In the genomic region with DNA sequence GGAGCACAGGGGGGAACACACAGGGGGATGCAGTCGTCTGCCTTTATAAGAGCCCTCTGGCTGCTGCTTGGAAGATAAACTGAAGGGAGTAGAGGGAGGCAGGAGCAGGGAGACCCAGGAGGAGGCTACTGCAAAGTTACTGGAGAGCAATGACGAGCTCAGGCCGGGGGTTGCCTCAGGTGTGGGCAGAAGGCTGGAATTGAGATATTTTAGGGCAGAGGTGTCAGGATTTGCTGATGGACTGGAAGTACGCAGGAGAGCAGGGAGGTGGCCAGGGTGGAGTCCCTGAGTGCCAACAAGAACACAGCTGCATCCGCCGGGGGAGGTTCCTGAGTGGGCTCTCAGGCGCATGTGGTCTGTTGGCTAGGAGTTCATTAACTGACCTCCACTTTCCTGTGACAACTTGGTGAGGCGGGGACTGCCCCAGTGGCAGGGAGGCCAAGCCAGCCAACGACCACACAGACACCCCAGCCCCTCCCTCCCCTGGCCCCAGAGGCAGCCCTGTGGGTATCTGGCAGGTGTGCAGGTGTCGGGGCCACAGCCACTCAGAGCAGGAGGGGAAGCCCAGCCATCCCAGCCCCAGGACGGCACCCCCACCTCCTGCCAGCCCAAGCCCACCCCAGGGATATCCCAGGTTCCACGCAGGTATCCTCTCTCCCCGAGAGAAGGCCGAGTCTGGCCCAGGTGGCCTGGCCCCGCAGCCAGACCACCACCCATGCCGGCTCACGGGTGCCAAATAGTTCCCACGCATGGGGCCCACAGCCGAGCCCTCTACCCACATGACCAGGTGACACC, we compare ENCODE assay signal across 13 cellular contexts.
A peak's percentile ranks its signal among the peaks of the same experiment; 100 is the strongest.
DNase-seq lines count a peak whose midpoint lies in the region; ATAC-seq and TF ChIP-seq lines count a peak whose summit lies in the region.
"Had no signal": no experiment of that assay in that cellular context is flagged by ENCODE, and none has a peak within 500 bp of the region (broad histone marks: within the 10 kb centered on the region; RNA-seq: fewer than 3 reads in every experiment).

No MANE protein-coding gene starts in this region.

- ATAC-seq in CD8-positive, alpha-beta T cell = no peak
- peak; percentile 59 for ATAC-seq in GM18909 (IDR thresholded peaks at IDR 0.05; ENCODE audit: poor library complexity, unreplicated experiment)
- ATAC-seq in HG03095 (IDR thresholded peaks at IDR 0.05; ENCODE audit: unreplicated experiment) = peak; percentile 38
- no peak for ATAC-seq in HG03159 (IDR thresholded peaks at IDR 0.05; ENCODE audit: unreplicated experiment)

- TF ChIP-seq CTCF in CD8-positive, alpha-beta T cell (IDR thresholded peaks at IDR 0.05) = no peak
- TF ChIP-seq CTCF in left ventricle myocardium inferior (IDR thresholded peaks at IDR 0.05; ENCODE audit: borderline replicate concordance) = no peak

- peaks cover 34% of the 10 kb centered on the region for H3K4me1 Mint-ChIP-seq in CD8-positive, alpha-beta T cell (ENCODE audit: low read depth)

- peak overlapping the region; percentile 49 for H3K27ac Mint-ChIP-seq in CD8-positive, alpha-beta T cell

- no peaks in the 10 kb centered on the region for H3K9me3 ChIP-seq in CD8-positive, alpha-beta T cell (ENCODE audit: low read length)
- no peaks in the 10 kb centered on the region for H3K9me3 ChIP-seq in left ventricle myocardium inferior (replicated peaks)

- DNase-seq in CD8-positive, alpha-beta T cell = no peak
- DNase-seq in left ventricle myocardium inferior (no peak), SIG-M5 (lab: John Stamatoyannopoulos, UW) (no peak), cerebellar cortex (ENCODE audit: low spot score) (no peak), NCI-H1092 (lab: John Stamatoyannopoulos, UW) (no peak)
- DNase-seq: activated CD4-positive, CD25-positive, alpha-beta regulatory T cell; caudate nucleus; GOT3; NCI-H510A had no signal

- H3K4me3 ChIP-seq in CD8-positive, alpha-beta T cell (ENCODE audit: low read depth, low read length) = no peak overlapping the region
- H3K4me3 ChIP-seq in left ventricle myocardium inferior = no peak overlapping the region
- H3K4me3 ChIP-seq: SK-N-MC had no signal

- POLR2A ChIA-PET in CD8-positive, alpha-beta T cell (lab: Charles Lee) = no interaction called here

- intact Hi-C loops in CD8-positive, alpha-beta T cell (cut with DNase I, micrococcal nuclease) = no loop called here
- intact Hi-C loops in left ventricle myocardium inferior (cut with micrococcal nuclease) = no loop called here

- H3K4me3 Mint-ChIP-seq in CD8-positive, alpha-beta T cell = no peak overlapping the region

- H3K36me3 ChIP-seq in CD8-positive, alpha-beta T cell (ENCODE audit: insufficient read depth, low read length) = peaks cover 10% of the 10 kb centered on the region
- H3K36me3 ChIP-seq in left ventricle myocardium inferior = peaks cover 57% of the 10 kb centered on the region

- CTCF ChIA-PET in CD8-positive, alpha-beta T cell (lab: Charles Lee) = no interaction called here

- no peaks in the 10 kb centered on the region for H3K27me3 Mint-ChIP-seq in CD8-positive, alpha-beta T cell (ENCODE audit: low read depth)

- no peaks in the 10 kb centered on the region for H3K9me3 Mint-ChIP-seq in CD8-positive, alpha-beta T cell

- no peak overlapping the region for H3K27ac ChIP-seq in CD8-positive, alpha-beta T cell (ENCODE audit: low read depth, low read length)
- peak overlapping the region; percentile 39 for H3K27ac ChIP-seq in left ventricle myocardium inferior (replicated peaks)
- H3K27ac ChIP-seq: SK-N-MC had no signal

- H3K27me3 ChIP-seq in CD8-positive, alpha-beta T cell (ENCODE audit: insufficient read depth, low read length) = no peaks in the 10 kb centered on the region
- no peaks in the 10 kb centered on the region for H3K27me3 ChIP-seq in left ventricle myocardium inferior (ENCODE audit: low read depth)

- peaks cover 4% of the 10 kb centered on the region for H3K4me1 ChIP-seq in CD8-positive, alpha-beta T cell (ENCODE audit: insufficient read depth, low read length)
- peaks cover 62% of the 10 kb centered on the region for H3K4me1 ChIP-seq in left ventricle myocardium inferior

- peaks cover 63% of the 10 kb centered on the region for H3K36me3 Mint-ChIP-seq in CD8-positive, alpha-beta T cell

Comparison
In these comparisons a context has a peak if more than half of its experiments do, and no peak if none do; other contexts are left out.
1. ATAC-seq: peak in GM18909 (single experiment) and HG03095 (single experiment); none in CD8-positive, alpha-beta T cell (single experiment) and HG03159 (single experiment).